Comparison of ENCODE assay signal across 26 cellular contexts in the genomic region with DNA sequence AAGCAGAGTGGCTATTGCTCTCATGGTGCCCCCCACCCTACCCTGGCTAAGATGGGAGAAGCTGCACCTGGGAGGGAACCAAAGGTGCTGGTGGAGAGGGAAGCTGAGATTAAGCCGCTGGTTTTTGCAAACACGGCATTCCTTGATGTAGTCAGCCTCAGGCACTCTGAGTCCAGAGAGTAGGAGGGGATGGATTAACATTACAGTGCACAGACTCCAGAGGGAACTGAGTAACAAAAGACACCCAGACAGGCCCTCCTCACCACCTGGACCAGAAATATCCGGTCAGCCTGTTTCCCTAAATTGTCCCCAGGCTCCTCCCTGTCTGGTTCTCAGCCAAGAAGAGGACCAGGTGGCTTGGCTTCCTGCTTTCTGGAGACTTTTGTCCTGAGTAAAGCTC.
DNase-seq lines count a peak whose midpoint lies in the region; TF ChIP-seq lines count a peak whose summit lies in the region.
"Had no signal": no experiment of that assay in that cellular context is flagged by ENCODE, and none has a peak within 500 bp of the region (broad histone marks: within the 10 kb centered on the region; RNA-seq: fewer than 3 reads in every experiment).

No MANE protein-coding gene starts in this region.

- no peaks in the 10 kb centered on the region for H3K27me3 ChIP-seq in WERI-Rb-1 (ENCODE audit: insufficient read depth, low read depth, severe bottlenecking)
- H3K27me3 ChIP-seq: BLaER1, cardiac muscle cell had no signal

- TF ChIP-seq CTCF in WERI-Rb-1 (IDR thresholded peaks at IDR 0.05; ENCODE audit: low read depth, low read length): no peak

- H3K4me3 ChIP-seq in WERI-Rb-1 (ENCODE audit: low read depth, low read length): no peak overlapping the region
- H3K4me3 ChIP-seq: BLaER1, cardiac muscle cell, gastroesophageal sphincter, GM23248 had no signal

- peak; percentile 20 for DNase-seq in NCI-H345 (lab: John Stamatoyannopoulos, UW)
- no peak for DNase-seq in NCI-H345 treated with DMSO at 0.1 percent for 48 hours (lab: John Stamatoyannopoulos, UW; ENCODE audit: unreplicated experiment)
- peak; percentile 1 for DNase-seq in NCI-H2029 treated with DMSO at 0.1 percent for 48 hours (lab: John Stamatoyannopoulos, UW)
- DNase-seq in WERI-Rb-1: peak; percentile 23
- no peak for DNase-seq in GM03348 (ENCODE audit: low spot score)
- DNase-seq in NCI-H2107 treated with DMSO at 0.1 percent for 48 hours (lab: John Stamatoyannopoulos, UW; ENCODE audit: unreplicated experiment): no peak
- no peak for DNase-seq in NCI-H1694 (lab: John Stamatoyannopoulos, UW)
- no peak for DNase-seq in nucleus accumbens (lab: John Stamatoyannopoulos, UW)
- DNase-seq: activated CD4-positive, alpha-beta T cell treated with anti-CD3 and anti-CD28 coated beads, Interleukin-2, amount 50 U/mL, for 4 hours; activated CD4-positive, CD25-positive, alpha-beta regulatory T cell; aorta; cortex of kidney; GM23248; hippocampal formation; left ventricle myocardium superior; naive thymus-derived CD4-positive, alpha-beta T cell; NCI-H187; NCI-H526; PC-3; small intestine; stimulated activated CD4-positive, alpha-beta T cell treated with anti-CD3 and anti-CD28 coated beads, Interleukin-1b, Interleukin-23, amount 100 ng/mL, for 48 hours; T1000 had no signal

- no peak overlapping the region for H3K27ac ChIP-seq in WERI-Rb-1
- H3K27ac ChIP-seq: BLaER1, cardiac muscle cell, gastroesophageal sphincter, GM23248, KMS-11 had no signal

- H3K36me3 ChIP-seq in WERI-Rb-1: no peaks in the 10 kb centered on the region
- H3K36me3 ChIP-seq: BLaER1, cardiac muscle cell, gastroesophageal sphincter had no signal

- H3K9me3 ChIP-seq in WERI-Rb-1 (ENCODE audit: severe bottlenecking): no peaks in the 10 kb centered on the region
- H3K9me3 ChIP-seq: BLaER1, gastroesophageal sphincter had no signal

Comparison
In these comparisons a context has a peak if more than half of its experiments do, and no peak if none do; other contexts are left out.
1. DNase-seq: peak in NCI-H345 (single experiment), NCI-H2029 treated with DMSO at 0.1 percent for 48 hours (single experiment) and WERI-Rb-1 (single experiment); none in NCI-H345 treated with DMSO at 0.1 percent for 48 hours (single experiment), GM03348 (single experiment), NCI-H2107 treated with DMSO at 0.1 percent for 48 hours (single experiment), NCI-H1694 (single experiment) and nucleus accumbens (0 of 56).